In the genomic region with DNA sequence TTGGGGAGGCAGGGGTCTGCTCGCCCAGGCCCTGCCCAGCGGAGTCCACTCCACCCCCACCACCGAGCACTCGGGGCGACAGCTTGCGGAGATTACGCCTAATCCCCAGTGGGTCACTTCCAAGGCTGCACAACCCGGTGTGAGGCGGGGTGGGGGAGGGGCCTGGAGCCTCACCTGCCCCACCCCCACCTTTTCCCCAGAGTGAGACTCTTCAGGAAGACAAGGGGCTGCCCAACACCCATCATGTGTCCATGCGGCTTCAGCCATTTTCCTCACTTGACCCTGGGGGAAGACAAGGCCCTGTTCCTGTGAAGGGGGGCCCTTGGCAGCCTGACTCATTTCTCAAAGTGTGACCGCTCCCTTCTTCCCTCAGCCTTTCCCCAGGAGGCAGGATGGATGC, we compare ENCODE assay signal across 1 cellular context.
TF ChIP-seq lines count a peak whose summit lies in the region.

No MANE protein-coding gene starts in this region.

TF ChIP-seq in H1, 55 proteins besides CTCF, POLR2A, EP300 and RAD21:
- TF ChIP-seq SP1 (IDR thresholded peaks at IDR 0.05; ENCODE audit: low read depth, low read length): peak; percentile 62; the same call in 1 of the 2 replicates
- no peak for TF ChIP-seq SRF (IDR thresholded peaks at IDR 0.05; ENCODE audit: low read depth, low read length)
- no peak for TF ChIP-seq KDM4A (IDR thresholded peaks at IDR 0.05; ENCODE audit: low read depth, low read length, severe bottlenecking)
- TF ChIP-seq SIRT6 (IDR thresholded peaks at IDR 0.05; ENCODE audit: low read length): no peak
- TF ChIP-seq TBP (IDR thresholded peaks at IDR 0.05; ENCODE audit: low read depth, low read length): no peak
- no peak; the same call in 1 of the 2 replicates for TF ChIP-seq EGR1 (IDR thresholded peaks at IDR 0.05; ENCODE audit: borderline replicate concordance, low read depth, low read length)
- no peak; the same call in 1 of the 2 replicates for TF ChIP-seq CHD2 (IDR thresholded peaks at IDR 0.05; ENCODE audit: low read length)
- TF ChIP-seq BRCA1 (IDR thresholded peaks at IDR 0.05; ENCODE audit: low read depth, low read length): no peak
- no peak for TF ChIP-seq SUZ12 (IDR thresholded peaks at IDR 0.05; ENCODE audit: low read length)
- no peak for TF ChIP-seq SP2 (IDR thresholded peaks at IDR 0.05; ENCODE audit: low read length)
- no peak for TF ChIP-seq PHF8 (conservative IDR thresholded peaks at IDR 0.05; ENCODE audit: low read depth, low read length)
- TF ChIP-seq KDM1A (IDR thresholded peaks at IDR 0.05; ENCODE audit: borderline replicate concordance, low read length): no peak
- no peak for TF ChIP-seq YY1 (IDR thresholded peaks at IDR 0.05; ENCODE audit: low read depth, low read length)
- no peak for TF ChIP-seq MAFK (IDR thresholded peaks at IDR 0.05; ENCODE audit: low read depth, low read length)
- TF ChIP-seq, protein P1, sequence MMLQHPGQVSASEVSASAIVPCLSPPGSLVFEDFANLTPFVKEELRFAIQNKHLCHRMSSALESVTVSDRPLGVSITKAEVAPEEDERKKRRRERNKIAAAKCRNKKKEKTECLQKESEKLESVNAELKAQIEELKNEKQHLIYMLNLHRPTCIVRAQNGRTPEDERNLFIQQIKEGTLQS (IDR thresholded peaks at IDR 0.05; ENCODE audit: insufficient read depth, low read depth, low read length): no peak
- TF ChIP-seq HDAC2 (IDR thresholded peaks at IDR 0.05; ENCODE audit: borderline replicate concordance in 1 of 2, low read depth in 2 of 2, low read length in 2 of 2): no peak
- no peak for TF ChIP-seq CHD1 (IDR thresholded peaks at IDR 0.05; ENCODE audit: low read depth, low read length)
- no peak for TF ChIP-seq POU5F1 (IDR thresholded peaks at IDR 0.05; ENCODE audit: low read depth, low read length)
- TF ChIP-seq TCF12 (IDR thresholded peaks at IDR 0.05; ENCODE audit: low read depth, low read length): no peak
- peak; percentile 90 for TF ChIP-seq RBBP5 (IDR thresholded peaks at IDR 0.05; ENCODE audit: borderline replicate concordance, low read depth, low read length)
- no peak for TF ChIP-seq SIX5 (IDR thresholded peaks at IDR 0.05; ENCODE audit: low read depth, low read length)
- TF ChIP-seq SIN3A (conservative IDR thresholded peaks at IDR 0.05 in 1 of 2, IDR thresholded peaks at IDR 0.05 in 1 of 2; ENCODE audit: low read depth in 1 of 2, low read length in 2 of 2): no peak
- no peak for TF ChIP-seq HDAC6 (IDR thresholded peaks at IDR 0.05; ENCODE audit: low read depth, low read length)
- TF ChIP-seq CREB1 (IDR thresholded peaks at IDR 0.05): no peak
- TF ChIP-seq CBX8 (IDR thresholded peaks at IDR 0.05; ENCODE audit: borderline replicate concordance, low read depth, low read length): no peak
- TF ChIP-seq, protein P2, sequence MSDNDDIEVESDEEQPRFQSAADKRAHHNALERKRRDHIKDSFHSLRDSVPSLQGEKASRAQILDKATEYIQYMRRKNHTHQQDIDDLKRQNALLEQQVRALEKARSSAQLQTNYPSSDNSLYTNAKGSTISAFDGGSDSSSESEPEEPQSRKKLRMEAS (IDR thresholded peaks at IDR 0.05): peak; percentile 28; the same call in 1 of the 2 replicates
- peak; percentile 77 for TF ChIP-seq ASH2L (IDR thresholded peaks at IDR 0.05; ENCODE audit: low read length)
- TF ChIP-seq TAF7 (optimal IDR thresholded peaks at IDR 0.05; ENCODE audit: borderline replicate concordance, low read depth, low read length): no peak
- TF ChIP-seq RNF2 (IDR thresholded peaks at IDR 0.05; ENCODE audit: borderline replicate concordance, low read depth, low read length, missing control alignments, poor library complexity, severe bottlenecking): no peak
- no peak for TF ChIP-seq JUN (IDR thresholded peaks at IDR 0.05; ENCODE audit: low read depth, low read length)
- TF ChIP-seq NRF1 (IDR thresholded peaks at IDR 0.05; ENCODE audit: low read depth, low read length): no peak
- no peak for TF ChIP-seq CEBPB (IDR thresholded peaks at IDR 0.05; ENCODE audit: low read depth, low read length)
- TF ChIP-seq BACH1 (IDR thresholded peaks at IDR 0.05; ENCODE audit: low read length): no peak
TF ChIP-seq in H1: peak in this region for 4.
